2 cellular contexts compared by ENCODE assay signal in the genomic region with DNA sequence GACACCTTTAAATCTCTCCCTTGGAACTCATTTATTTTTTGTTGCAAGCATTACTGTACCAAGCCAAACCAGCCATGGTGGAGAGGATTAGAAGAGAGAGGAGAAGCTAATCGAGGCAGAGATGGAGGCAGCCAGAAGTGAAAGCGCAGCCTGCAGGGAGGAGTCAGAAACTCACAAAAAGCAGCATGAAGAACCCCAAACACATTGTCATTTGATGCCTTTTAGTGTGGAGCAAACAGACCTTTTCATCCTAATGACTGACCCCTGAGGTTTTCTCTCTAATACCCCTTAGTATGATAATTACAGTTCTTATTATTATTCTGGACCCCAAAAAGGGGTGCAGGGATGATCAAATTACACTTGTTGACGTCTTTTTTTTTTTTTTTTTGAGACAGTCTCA.
TF ChIP-seq lines count a peak whose summit lies in the region.

No MANE protein-coding gene starts in this region.

TF ChIP-seq in IMR-90, 13 proteins besides CTCF, POLR2A, EP300 and RAD21:
- TF ChIP-seq BHLHE40 (IDR thresholded peaks at IDR 0.05; ENCODE audit: low read depth, low read length): no peak
- TF ChIP-seq FOS (IDR thresholded peaks at IDR 0.05; ENCODE audit: low read depth, low read length): no peak
- no peak for TF ChIP-seq USF2 (IDR thresholded peaks at IDR 0.05; ENCODE audit: low read depth, low read length)
- TF ChIP-seq RCOR1 (IDR thresholded peaks at IDR 0.05; ENCODE audit: insufficient replicate concordance, low read length): no peak
- TF ChIP-seq MAZ (IDR thresholded peaks at IDR 0.05; ENCODE audit: borderline replicate concordance, low read depth, low read length): no peak
- TF ChIP-seq CHD1 (IDR thresholded peaks at IDR 0.05; ENCODE audit: low read depth, low read length): no peak
- no peak for TF ChIP-seq MAFK (IDR thresholded peaks at IDR 0.05; ENCODE audit: low read depth, low read length)
- no peak for TF ChIP-seq RFX5 (IDR thresholded peaks at IDR 0.05; ENCODE audit: low read depth, low read length)
TF ChIP-seq in IMR-90: peak in this region for 0.

TF ChIP-seq in SK-N-SH treated with all-trans-retinoic acid at 6 μM for 48 hours, 23 proteins besides CTCF, POLR2A, EP300 and RAD21:
- TF ChIP-seq GLIS3 (CRISPR knock-in tag; IDR thresholded peaks at IDR 0.05) (no peak), OSR1 (CRISPR knock-in tag; IDR thresholded peaks at IDR 0.05) (no peak), ZC3H10 (CRISPR knock-in tag; IDR thresholded peaks at IDR 0.05) (no peak), ISL1 (CRISPR knock-in tag; IDR thresholded peaks at IDR 0.05) (no peak), TCF4 (CRISPR knock-in tag; IDR thresholded peaks at IDR 0.05; ENCODE audit: borderline replicate concordance) (no peak), ARNTL (CRISPR knock-in tag; IDR thresholded peaks at IDR 0.05; ENCODE audit: borderline replicate concordance, low read depth) (no peak), RARB (CRISPR knock-in tag; IDR thresholded peaks at IDR 0.05) (no peak), ZNF70 (CRISPR knock-in tag; IDR thresholded peaks at IDR 0.05) (no peak), PATZ1 (CRISPR knock-in tag; IDR thresholded peaks at IDR 0.05; ENCODE audit: borderline replicate concordance) (no peak), TOX (CRISPR knock-in tag; IDR thresholded peaks at IDR 0.05; ENCODE audit: borderline replicate concordance) (no peak), ZNF8 (CRISPR knock-in tag; IDR thresholded peaks at IDR 0.05) (no peak), CSRNP3 (CRISPR knock-in tag; IDR thresholded peaks at IDR 0.05) (no peak), SNAI2 (CRISPR knock-in tag; IDR thresholded peaks at IDR 0.05) (no peak), ZFP3 (CRISPR knock-in tag; IDR thresholded peaks at IDR 0.05) (no peak), BACH2 (CRISPR knock-in tag; IDR thresholded peaks at IDR 0.05; ENCODE audit: borderline replicate concordance) (no peak), CSDC2 (CRISPR knock-in tag; IDR thresholded peaks at IDR 0.05) (no peak)
- TF ChIP-seq, protein P1, sequence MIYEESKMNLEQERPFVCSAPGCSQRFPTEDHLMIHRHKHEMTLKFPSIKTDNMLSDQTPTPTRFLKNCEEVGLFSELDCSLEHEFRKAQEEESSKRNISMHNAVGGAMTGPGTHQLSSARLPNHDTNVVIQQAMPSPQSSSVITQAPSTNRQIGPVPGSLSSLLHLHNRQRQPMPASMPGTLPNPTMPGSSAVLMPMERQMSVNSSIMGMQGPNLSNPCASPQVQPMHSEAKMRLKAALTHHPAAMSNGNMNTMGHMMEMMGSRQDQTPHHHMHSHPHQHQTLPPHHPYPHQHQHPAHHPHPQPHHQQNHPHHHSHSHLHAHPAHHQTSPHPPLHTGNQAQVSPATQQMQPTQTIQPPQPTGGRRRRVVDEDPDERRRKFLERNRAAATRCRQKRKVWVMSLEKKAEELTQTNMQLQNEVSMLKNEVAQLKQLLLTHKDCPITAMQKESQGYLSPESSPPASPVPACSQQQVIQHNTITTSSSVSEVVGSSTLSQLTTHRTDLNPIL (CRISPR knock-in tag; IDR thresholded peaks at IDR 0.05; ENCODE audit: low read depth): no peak
- TF ChIP-seq, protein P2, sequence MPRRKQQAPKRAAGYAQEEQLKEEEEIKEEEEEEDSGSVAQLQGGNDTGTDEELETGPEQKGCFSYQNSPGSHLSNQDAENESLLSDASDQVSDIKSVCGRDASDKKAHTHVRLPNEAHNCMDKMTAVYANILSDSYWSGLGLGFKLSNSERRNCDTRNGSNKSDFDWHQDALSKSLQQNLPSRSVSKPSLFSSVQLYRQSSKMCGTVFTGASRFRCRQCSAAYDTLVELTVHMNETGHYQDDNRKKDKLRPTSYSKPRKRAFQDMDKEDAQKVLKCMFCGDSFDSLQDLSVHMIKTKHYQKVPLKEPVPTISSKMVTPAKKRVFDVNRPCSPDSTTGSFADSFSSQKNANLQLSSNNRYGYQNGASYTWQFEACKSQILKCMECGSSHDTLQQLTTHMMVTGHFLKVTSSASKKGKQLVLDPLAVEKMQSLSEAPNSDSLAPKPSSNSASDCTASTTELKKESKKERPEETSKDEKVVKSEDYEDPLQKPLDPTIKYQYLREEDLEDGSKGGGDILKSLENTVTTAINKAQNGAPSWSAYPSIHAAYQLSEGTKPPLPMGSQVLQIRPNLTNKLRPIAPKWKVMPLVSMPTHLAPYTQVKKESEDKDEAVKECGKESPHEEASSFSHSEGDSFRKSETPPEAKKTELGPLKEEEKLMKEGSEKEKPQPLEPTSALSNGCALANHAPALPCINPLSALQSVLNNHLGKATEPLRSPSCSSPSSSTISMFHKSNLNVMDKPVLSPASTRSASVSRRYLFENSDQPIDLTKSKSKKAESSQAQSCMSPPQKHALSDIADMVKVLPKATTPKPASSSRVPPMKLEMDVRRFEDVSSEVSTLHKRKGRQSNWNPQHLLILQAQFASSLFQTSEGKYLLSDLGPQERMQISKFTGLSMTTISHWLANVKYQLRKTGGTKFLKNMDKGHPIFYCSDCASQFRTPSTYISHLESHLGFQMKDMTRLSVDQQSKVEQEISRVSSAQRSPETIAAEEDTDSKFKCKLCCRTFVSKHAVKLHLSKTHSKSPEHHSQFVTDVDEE (CRISPR knock-in tag; IDR thresholded peaks at IDR 0.05): no peak
